ENCODE assay signal across 12 cellular contexts in the genomic region with DNA sequence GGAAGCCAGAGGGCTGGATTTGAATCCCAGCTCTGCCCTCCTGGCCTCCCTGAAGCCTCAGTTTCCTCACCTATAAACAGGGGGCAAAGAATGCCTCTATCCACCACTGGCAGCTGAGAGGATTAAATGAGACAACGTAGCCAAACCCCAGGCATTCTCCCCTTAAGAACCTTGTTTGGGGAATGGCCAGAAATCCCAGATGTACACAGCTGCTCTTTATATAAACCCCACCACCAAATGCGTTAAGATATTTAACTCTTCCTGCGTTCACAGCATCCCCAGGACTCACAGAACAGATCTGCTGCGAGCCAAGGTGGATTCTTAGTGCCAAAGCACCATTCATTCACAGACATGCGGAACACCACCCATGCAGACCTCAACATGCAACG. TPM values are rescaled to one million over a fixed set of nuclear protein-coding genes. Genes with fewer than 3 reads are reported as not detected.
DNase-seq lines count a peak whose midpoint lies in the region; ATAC-seq, FAIRE-seq and TF ChIP-seq lines count a peak whose summit lies in the region.
"Had no signal": no experiment of that assay in that cellular context is flagged by ENCODE, and none has a peak within 500 bp of the region (broad histone marks: within the 10 kb centered on the region; RNA-seq: fewer than 3 reads in every experiment).

No MANE protein-coding gene starts in this region.

- POLR2A ChIA-PET in activated CD4-positive, alpha-beta T cell treated with anti-CD3 and anti-CD28 coated beads, Interleukin-2, amount 10 ng/mL, durations not matched to agents 7 days and 5 days (lab: Charles Lee) = no interaction called here

- dilution Hi-C loops in keratinocyte (cut with MboI; ENCODE audit: extremely low pct_ligation_motif_present, low sequenced_read_pairs) = no loop called here

- no peak overlapping the region for H2AFZ ChIP-seq in keratinocyte (ENCODE audit: control insufficient read depth, low read length)

- H3K4me2 ChIP-seq in keratinocyte (ENCODE audit: control insufficient read depth, extremely low read depth, insufficient read depth, low read depth, low read length) = peak overlapping the region; percentile 60

- no peaks in the 10 kb centered on the region for H3K27me3 Mint-ChIP-seq in activated CD4-positive, alpha-beta T cell treated with anti-CD3 and anti-CD28 coated beads, Interleukin-2, amount 10 ng/mL, durations not matched to agents 7 days and 5 days
- H3K27me3 Mint-ChIP-seq in stimulated activated naive CD8-positive, alpha-beta T cell treated with anti-CD3 and anti-CD28 coated beads, Interleukin-15, amount 100 ng/mL, for 72 hours = no peaks in the 10 kb centered on the region

- no peak overlapping the region for H3K27ac Mint-ChIP-seq in activated CD4-positive, alpha-beta T cell treated with anti-CD3 and anti-CD28 coated beads, Interleukin-2, amount 10 ng/mL, durations not matched to agents 7 days and 5 days
- H3K27ac Mint-ChIP-seq in stimulated activated naive CD8-positive, alpha-beta T cell treated with anti-CD3 and anti-CD28 coated beads, Interleukin-15, amount 100 ng/mL, for 72 hours = peak overlapping the region in 1 of 2 donors; percentile 2

- peak overlapping the region; percentile 45 for H3K9ac ChIP-seq in keratinocyte (ENCODE audit: control insufficient read depth, extremely low read depth, insufficient read depth, low read length)
- H3K9ac ChIP-seq: BLaER1 had no signal

- peak overlapping the region; percentile 9 for H3K4me3 Mint-ChIP-seq in activated CD4-positive, alpha-beta T cell treated with anti-CD3 and anti-CD28 coated beads, Interleukin-2, amount 10 ng/mL, durations not matched to agents 7 days and 5 days
- H3K4me3 Mint-ChIP-seq in stimulated activated naive CD8-positive, alpha-beta T cell treated with anti-CD3 and anti-CD28 coated beads, Interleukin-15, amount 100 ng/mL, for 72 hours = peak overlapping the region; percentile 34 to 97

- CTCF ChIA-PET in activated CD4-positive, alpha-beta T cell treated with anti-CD3 and anti-CD28 coated beads, Interleukin-2, amount 10 ng/mL, durations not matched to agents 7 days and 5 days (lab: Charles Lee) = interaction anchor here (0.6 to 2.4 kb wide), 2 partner anchors 10 to 13 kb away, joined by 3 to 11 read pairs; no protein-coding TSS in a partner anchor

- no peak for ATAC-seq in stimulated activated naive CD8-positive, alpha-beta T cell treated with anti-CD3 and anti-CD28 coated beads, Interleukin-15, amount 100 ng/mL, for 72 hours

- H3K27ac ChIP-seq in WERI-Rb-1 = peak overlapping the region; percentile 62
- H3K27ac ChIP-seq in keratinocyte (ENCODE audit: control insufficient read depth, insufficient read depth, low read length) = peak overlapping the region; percentile 44
- H3K27ac ChIP-seq: BLaER1 had no signal

- peaks cover 70% of the 10 kb centered on the region for H3K4me1 Mint-ChIP-seq in activated CD4-positive, alpha-beta T cell treated with anti-CD3 and anti-CD28 coated beads, Interleukin-2, amount 10 ng/mL, durations not matched to agents 7 days and 5 days
- peaks cover 78% of the 10 kb centered on the region for H3K4me1 Mint-ChIP-seq in stimulated activated naive CD8-positive, alpha-beta T cell treated with anti-CD3 and anti-CD28 coated beads, Interleukin-15, amount 100 ng/mL, for 72 hours

- no peak for TF ChIP-seq CTCF in WERI-Rb-1 (IDR thresholded peaks at IDR 0.05; ENCODE audit: low read depth, low read length)
- TF ChIP-seq CTCF in keratinocyte (optimal IDR thresholded peaks at IDR 0.05 in 1 of 3, IDR thresholded peaks at IDR 0.05 in 1 of 3, conservative IDR thresholded peaks at IDR 0.05 in 1 of 3; ENCODE audit: extremely low read depth in 1 of 3, insufficient read depth in 2 of 3, low read length in 3 of 3) = no peak

- H3K9me3 Mint-ChIP-seq in activated CD4-positive, alpha-beta T cell treated with anti-CD3 and anti-CD28 coated beads, Interleukin-2, amount 10 ng/mL, durations not matched to agents 7 days and 5 days = no peaks in the 10 kb centered on the region
- H3K9me3 Mint-ChIP-seq in stimulated activated naive CD8-positive, alpha-beta T cell treated with anti-CD3 and anti-CD28 coated beads, Interleukin-15, amount 100 ng/mL, for 72 hours = no peaks in the 10 kb centered on the region

- no peak for DNase-seq in activated CD4-positive, alpha-beta T cell treated with anti-CD3 and anti-CD28 coated beads, Interleukin-2, amount 10 ng/mL, durations not matched to agents 7 days and 5 days
- no peak for DNase-seq in activated CD4-positive, alpha-beta T cell treated with anti-CD3 and anti-CD28 coated beads, Interleukin-2, amount 50 U/mL, for 1 hour
- DNase-seq in WERI-Rb-1 = no peak
- DNase-seq in keratinocyte (ENCODE audit: low read depth, low spot score) = no peak
- DNase-seq in stimulated activated naive CD8-positive, alpha-beta T cell treated with anti-CD3 and anti-CD28 coated beads, Interleukin-15, amount 100 ng/mL, for 72 hours = no peak
- DNase-seq in activated CD4-positive, CD25-positive, alpha-beta regulatory T cell treated with anti-CD3 and anti-CD28 coated beads, Interleukin-2, amount 50 U/mL, for 72 hours = no peak
- DNase-seq in SW 1271 (lab: John Stamatoyannopoulos, UW) = no peak
- no peak for DNase-seq in NOMO-1 (lab: John Stamatoyannopoulos, UW; ENCODE audit: unreplicated experiment in 2 of 2)
- DNase-seq: cortex of kidney; stimulated activated CD4-positive, alpha-beta T cell treated with anti-CD3 and anti-CD28 coated beads, Interleukin-15, amount 100 ng/mL, for 24 hours; tibial artery had no signal

- peaks cover 10% of the 10 kb centered on the region for H3K9me1 ChIP-seq in keratinocyte (ENCODE audit: control insufficient read depth, extremely low read depth, insufficient read depth, low read length)

- peaks cover 84% of the 10 kb centered on the region for H3K36me3 ChIP-seq in WERI-Rb-1
- peaks cover 6 to 22% of the 10 kb centered on the region in 2 experiments for H3K36me3 ChIP-seq in keratinocyte (ENCODE audit: control insufficient read depth in 2 of 2, extremely low read depth in 1 of 2, insufficient read depth in 2 of 2, low read length in 2 of 2)
- H3K36me3 ChIP-seq: BLaER1 had no signal

- peaks cover 17% of the 10 kb centered on the region for H4K20me1 ChIP-seq in keratinocyte (ENCODE audit: control insufficient read depth, extremely low read depth, insufficient read depth, low read length)

- H3K9me3 ChIP-seq in WERI-Rb-1 (ENCODE audit: severe bottlenecking) (no peaks in the 10 kb centered on the region), keratinocyte (ENCODE audit: control insufficient read depth, low read depth, low read length) (no peaks in the 10 kb centered on the region)
- H3K9me3 ChIP-seq: BLaER1, tibial artery had no signal

- H3K4me3 ChIP-seq in WERI-Rb-1 (ENCODE audit: low read depth, low read length) (no peak overlapping the region), keratinocyte (ENCODE audit: control insufficient read depth in 2 of 3, extremely low read depth in 1 of 3, insufficient read depth in 2 of 3, low read depth in 1 of 3, low read length in 3 of 3) (peak overlapping the region in 1 of 3 experiments; percentile 21)
- H3K4me3 ChIP-seq: BLaER1, tibial artery had no signal

- peaks cover 41% of the 10 kb centered on the region for H3K4me1 ChIP-seq in keratinocyte (ENCODE audit: control insufficient read depth, extremely low read depth, insufficient read depth, low read length)

- peaks cover 19% of the 10 kb centered on the region for H3K79me2 ChIP-seq in keratinocyte (ENCODE audit: control insufficient read depth, insufficient read depth, low read length)

- peaks cover 73% of the 10 kb centered on the region for H3K36me3 Mint-ChIP-seq in activated CD4-positive, alpha-beta T cell treated with anti-CD3 and anti-CD28 coated beads, Interleukin-2, amount 10 ng/mL, durations not matched to agents 7 days and 5 days (ENCODE audit: low read depth)

- no peak for FAIRE-seq in keratinocyte (lab: Jason Lieb, UNC)

- no peaks in the 10 kb centered on the region for H3K27me3 ChIP-seq in WERI-Rb-1 (ENCODE audit: insufficient read depth, low read depth, severe bottlenecking)
- H3K27me3 ChIP-seq in keratinocyte (ENCODE audit: control insufficient read depth, extremely low read depth, insufficient read depth, low read length) = no peaks in the 10 kb centered on the region
- H3K27me3 ChIP-seq: tibial artery had no signal

RNA-seq across cellular contexts. Expression of a gene that starts 5.3 kb away (rescaled TPM):
- 10 to 100 TPM; 66.6 to 82.3 TPM for total RNA-seq in activated CD4-positive, alpha-beta T cell treated with anti-CD3 and anti-CD28 coated beads, Interleukin-2, amount 10 ng/mL, durations not matched to agents 7 days and 5 days
- 8.3 to 23.9 TPM (median 10.9 TPM) in 3 replicates for polyA plus RNA-seq in keratinocyte
- 46.1 TPM for polyA plus RNA-seq in keratinocyte (2011; ENCODE audit: low read depth)
- polyA plus RNA-seq in keratinocyte (2011; cell fraction: cytosol; rRNA removed) = 8.0 and 14.8 TPM in 2 replicates
- 43.0 and 48.2 TPM in 2 replicates for polyA plus RNA-seq in keratinocyte (2011; cell fraction: nucleus; rRNA removed)
- 26.1 and 43.9 TPM in 2 replicates for polyA plus RNA-seq in keratinocyte (2012; ENCODE audit: low replicate concordance)
- polyA minus RNA-seq in keratinocyte = 27.2 to 54.5 TPM (median 38.6 TPM) in 3 replicates
- 30.5 TPM for polyA minus RNA-seq in keratinocyte (2011; cell fraction: cytosol; rRNA and poly(A)+ RNA removed)
- polyA minus RNA-seq in keratinocyte (2011; cell fraction: nucleus; rRNA and poly(A)+ RNA removed) = 57.5 and 64.5 TPM in 2 replicates
